In the genomic region with DNA sequence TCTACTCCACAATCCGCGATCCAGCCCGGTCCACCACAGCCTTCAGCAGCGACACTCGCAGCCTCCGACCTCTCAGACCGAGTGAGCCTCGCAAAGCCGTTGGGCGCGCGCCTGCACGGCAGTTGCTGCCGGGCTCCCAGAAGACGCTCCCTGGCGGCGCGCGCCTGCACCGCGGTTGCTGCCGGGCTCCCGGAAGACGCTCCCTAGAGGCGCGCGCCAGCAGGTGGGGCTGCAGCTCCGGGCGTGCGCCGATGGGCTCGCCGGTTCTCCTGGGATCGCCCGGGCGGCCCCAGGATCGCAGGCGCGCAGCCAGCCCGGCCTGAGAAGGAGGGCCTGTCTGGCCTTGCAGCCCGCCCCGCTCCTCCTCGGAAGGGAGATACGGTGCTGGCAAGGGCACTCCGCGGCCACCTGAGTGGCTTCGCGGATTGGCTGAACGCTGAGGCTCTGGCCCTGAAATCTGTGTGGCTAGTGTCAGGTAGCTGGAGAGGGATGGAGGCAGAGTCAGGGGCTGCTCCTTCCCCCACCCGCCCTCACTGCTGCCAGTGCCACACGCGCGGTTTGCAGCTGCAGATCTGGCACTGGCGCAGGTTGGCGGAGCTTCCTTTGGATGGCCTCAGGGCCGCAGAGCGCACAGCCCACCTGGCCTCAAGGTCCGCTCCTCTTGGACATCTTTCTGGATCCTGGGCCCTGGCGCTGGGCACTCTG, we compare ENCODE assay signal across 8 cellular contexts.
DNase-seq lines count a peak whose midpoint lies in the region; ATAC-seq and TF ChIP-seq lines count a peak whose summit lies in the region.
"Not testable (repeated sequence)": the region's sequence is repeated elsewhere in the genome, so short reads cannot be mapped to it uniquely, and the experiment has no call there.

No MANE protein-coding gene starts in this region.

- H3K4me1 ChIP-seq in DOHH2 (ENCODE audit: control insufficient read depth, low read length); RWPE2 (ENCODE audit: insufficient read depth, poor library complexity, severe bottlenecking): not testable (repeated sequence)

- not testable (repeated sequence) for H3K36me3 Mint-ChIP-seq in naive thymus-derived CD8-positive, alpha-beta T cell

- H3K9me2 ChIP-seq in DOHH2 (replicated peaks; ENCODE audit: control insufficient read depth, low read length), result not testable (repeated sequence)

- POLR2A ChIA-PET in naive thymus-derived CD8-positive, alpha-beta T cell (lab: Charles Lee), result not testable (repeated sequence)

- H3K9me3 Mint-ChIP-seq in naive thymus-derived CD8-positive, alpha-beta T cell, result not testable (repeated sequence)

- not testable (repeated sequence) for H4K20me1 ChIP-seq in DOHH2 (ENCODE audit: control insufficient read depth, insufficient read depth, low read depth, low read length)

- H3K9me3 ChIP-seq in DOHH2 (ENCODE audit: control insufficient read depth, insufficient read depth, low read length); RWPE2 (ENCODE audit: severe bottlenecking): not testable (repeated sequence)

- peak; percentile 29 for DNase-seq in RWPE2 (ENCODE audit: low spot score)
- peak; percentile 33 for DNase-seq in activated naive CD4-positive, alpha-beta T cell treated with anti-CD3 and anti-CD28 coated beads, Interleukin-2, amount 50 U/mL, for 16 hours
- DNase-seq in fibroblast of the conjunctiva (ENCODE audit: low read depth), result peak; percentile 5
- peak in 9 of 10 donors; percentile 2 to 59 (median 15) for DNase-seq in naive thymus-derived CD8-positive, alpha-beta T cell
- DNase-seq in stimulated activated CD8-positive, alpha-beta memory T cell treated with anti-CD3 and anti-CD28 coated beads, Interleukin-4, amount 100 ng/mL, for 24 hours (ENCODE audit: low read depth), result peak; percentile 12

- H3K4me3 ChIP-seq in DOHH2 (ENCODE audit: low read length), result peak overlapping the region; percentile 43
- H3K4me3 ChIP-seq in RWPE2 (ENCODE audit: severe bottlenecking), result not testable (repeated sequence)

- H3K27ac Mint-ChIP-seq in naive thymus-derived CD8-positive, alpha-beta T cell, result not testable (repeated sequence)

- H3K36me3 ChIP-seq in DOHH2 (ENCODE audit: control insufficient read depth, low read length); RWPE2 (ENCODE audit: low read depth): not testable (repeated sequence)

- H3K79me2 ChIP-seq in DOHH2 (ENCODE audit: control insufficient read depth, low read length), result not testable (repeated sequence)

- not testable (repeated sequence) for H3K27me3 Mint-ChIP-seq in naive thymus-derived CD8-positive, alpha-beta T cell

- H3K27me3 ChIP-seq in DOHH2 (ENCODE audit: control insufficient read depth, low read length); RWPE2 (ENCODE audit: insufficient read depth, poor library complexity, severe bottlenecking): not testable (repeated sequence)

- not testable (repeated sequence) for H3K4me1 Mint-ChIP-seq in naive thymus-derived CD8-positive, alpha-beta T cell

- not testable (repeated sequence) for H3K27ac ChIP-seq in DOHH2 (ENCODE audit: low read depth, low read length); RWPE2 (ENCODE audit: poor library complexity, severe bottlenecking)

- TF ChIP-seq CTCF in DOHH2 (IDR thresholded peaks at IDR 0.05; ENCODE audit: low read depth, low read length, poor library complexity, severe bottlenecking); RWPE2 (IDR thresholded peaks at IDR 0.05; ENCODE audit: poor library complexity, severe bottlenecking): not testable (repeated sequence)

- H3F3A ChIP-seq in DOHH2 (ENCODE audit: control insufficient read depth, insufficient read depth), result not testable (repeated sequence)

- ATAC-seq in GM21367 (IDR thresholded peaks at IDR 0.05; ENCODE audit: unreplicated experiment) (peak; percentile 100), HG03108 (IDR thresholded peaks at IDR 0.05; ENCODE audit: unreplicated experiment) (peak; percentile 100), RWPE2 (ENCODE audit: low read depth) (peak; percentile 88)
- peak; percentile 98 to 100 for ATAC-seq in naive thymus-derived CD8-positive, alpha-beta T cell

- H3K4me2 ChIP-seq in DOHH2 (ENCODE audit: low read length), result peak overlapping the region; percentile 47

- peak overlapping the region in 1 of 10 donors; percentile 31 for H3K4me3 Mint-ChIP-seq in naive thymus-derived CD8-positive, alpha-beta T cell
